In genomic region chr3:16907245-16907644, GRCh38 we compare ENCODE assay signal across 9 cellular contexts. TPM values are rescaled to one million over a fixed set of nuclear protein-coding genes. Genes with fewer than 3 reads are reported as not detected.
A peak's percentile ranks its signal among the peaks of the same experiment; 100 is the strongest.
DNase-seq lines count a peak whose midpoint lies in the region; ATAC-seq lines count a peak whose summit lies in the region.
"Had no signal": no experiment of that assay in that cellular context is flagged by ENCODE, and none has a peak within 500 bp of the region (broad histone marks: within the 10 kb centered on the region; RNA-seq: fewer than 3 reads in every experiment).

No MANE protein-coding gene starts in this region.

- no peaks in the 10 kb centered on the region for H3K27me3 ChIP-seq in CD4-positive, CD25-positive, alpha-beta regulatory T cell (ENCODE audit: control insufficient read depth, insufficient read depth, low read length)
- H3K27me3 ChIP-seq in effector memory CD4-positive, alpha-beta T cell (replicated peaks; ENCODE audit: control insufficient read depth, insufficient read depth, low read length, poor library complexity, severe bottlenecking): no peaks in the 10 kb centered on the region

- no peak overlapping the region for H3K27ac ChIP-seq in CD4-positive, CD25-positive, alpha-beta regulatory T cell (ENCODE audit: insufficient read depth, low read length, poor library complexity, severe bottlenecking)
- peak overlapping the region; percentile 39 for H3K27ac ChIP-seq in effector memory CD4-positive, alpha-beta T cell (ENCODE audit: insufficient read depth, low read length, poor library complexity, severe bottlenecking)

- peaks cover 11% of the 10 kb centered on the region for H3K36me3 Mint-ChIP-seq in CD4-positive, CD25-positive, alpha-beta regulatory T cell

- H3K27ac Mint-ChIP-seq in CD4-positive, CD25-positive, alpha-beta regulatory T cell: peak overlapping the region in 1 of 3 donors; percentile 52

- no peaks in the 10 kb centered on the region for H3K36me3 ChIP-seq in CD4-positive, CD25-positive, alpha-beta regulatory T cell (ENCODE audit: control insufficient read depth, insufficient read depth, low read length)
- H3K36me3 ChIP-seq in effector memory CD4-positive, alpha-beta T cell (ENCODE audit: control insufficient read depth, insufficient read depth, low read length): no peaks in the 10 kb centered on the region

- H3K4me3 Mint-ChIP-seq in CD4-positive, CD25-positive, alpha-beta regulatory T cell: no peak overlapping the region

- H3K9me3 ChIP-seq in CD4-positive, CD25-positive, alpha-beta regulatory T cell (ENCODE audit: control insufficient read depth in 2 of 2, low read length in 2 of 2): no peaks in the 10 kb centered on the region
- no peaks in the 10 kb centered on the region for H3K9me3 ChIP-seq in effector memory CD4-positive, alpha-beta T cell (ENCODE audit: control insufficient read depth, low read length)

- H3K9me3 Mint-ChIP-seq in CD4-positive, CD25-positive, alpha-beta regulatory T cell: no peaks in the 10 kb centered on the region

- H3K4me1 Mint-ChIP-seq in CD4-positive, CD25-positive, alpha-beta regulatory T cell: peaks cover 37 to 80% (median 64%) of the 10 kb centered on the region in 4 donors

- peak overlapping the region; percentile 26 for H3K4me3 ChIP-seq in CD4-positive, CD25-positive, alpha-beta regulatory T cell (ENCODE audit: low read depth, low read length)
- no peak overlapping the region for H3K4me3 ChIP-seq in effector memory CD4-positive, alpha-beta T cell (ENCODE audit: insufficient read depth, low read depth, low read length, poor library complexity, severe bottlenecking)

- no peak for DNase-seq in CD4-positive, CD25-positive, alpha-beta regulatory T cell
- no peak for DNase-seq in effector memory CD4-positive, alpha-beta T cell
- DNase-seq in HCEC 1CT (no peak), SKM-1 treated with dmso at 0.1 percent for 144 hours (lab: John Stamatoyannopoulos, UW; ENCODE audit: unreplicated experiment) (no peak), left lobe of liver (ENCODE audit: low spot score) (no peak)
- DNase-seq in effector CD4-positive, alpha-beta T cell: no peak
- DNase-seq: NCI-H187 had no signal

- H3K4me1 ChIP-seq in CD4-positive, CD25-positive, alpha-beta regulatory T cell (ENCODE audit: control insufficient read depth, insufficient read depth, low read length, poor library complexity, severe bottlenecking): peaks cover 36% of the 10 kb centered on the region
- peaks cover 76% of the 10 kb centered on the region for H3K4me1 ChIP-seq in effector memory CD4-positive, alpha-beta T cell (ENCODE audit: control insufficient read depth, insufficient read depth, low read length, poor library complexity, severe bottlenecking)

- ATAC-seq in CD4-positive, CD25-positive, alpha-beta regulatory T cell (ENCODE audit: low read depth in 2 of 2): no peak
- peak; percentile 55 for ATAC-seq in GM19372 (IDR thresholded peaks at IDR 0.05; ENCODE audit: low read depth, unreplicated experiment)
- ATAC-seq in HG03280 (IDR thresholded peaks at IDR 0.05; ENCODE audit: unreplicated experiment): peak; percentile 70
- no peak for ATAC-seq in left lobe of liver

- H3K27me3 Mint-ChIP-seq in CD4-positive, CD25-positive, alpha-beta regulatory T cell: no peaks in the 10 kb centered on the region

RNA-seq across cellular contexts. Expression of gene PLCL2, which starts 22.5 kb away (rescaled TPM):
- total RNA-seq in CD4-positive, CD25-positive, alpha-beta regulatory T cell: 42.9 TPM
- 10 to 100 TPM; 27.1 to 36.4 (median 32.9) TPM for polyA plus RNA-seq in CD4-positive, CD25-positive, alpha-beta regulatory T cell
- total RNA-seq in left lobe of liver: 5.6 TPM

Comparison
In these comparisons a context has a peak if more than half of its experiments do, and no peak if none do; other contexts are left out.
1. ATAC-seq: peak in GM19372 (single experiment) and HG03280 (single experiment); none in CD4-positive, CD25-positive, alpha-beta regulatory T cell (0 of 2) and left lobe of liver (single experiment).